ENCODE assay signal across 1 cellular context in genomic region chr22:46776876-46777608, GRCh38.
A peak's percentile ranks its signal among the peaks of the same experiment; 100 is the strongest.
TF ChIP-seq lines count a peak whose summit lies in the region.

No MANE protein-coding gene starts in this region.

TF ChIP-seq in GM12878, 131 proteins besides CTCF, POLR2A, EP300 and RAD21:
- TF ChIP-seq HSF1 (IDR thresholded peaks at IDR 0.05; ENCODE audit: low read depth, low read length) (no peak), ZNF207 (IDR thresholded peaks at IDR 0.05; ENCODE audit: borderline replicate concordance) (no peak), ZBED1 (IDR thresholded peaks at IDR 0.05; ENCODE audit: borderline replicate concordance) (no peak), PBX3 (IDR thresholded peaks at IDR 0.05; ENCODE audit: insufficient replicate concordance, low read depth, low read length) (peak; percentile 34), IKZF2 (IDR thresholded peaks at IDR 0.05) (peak; percentile 26 to 45; a peak in 1 of 4 replicates), FOXM1 (IDR thresholded peaks at IDR 0.05; ENCODE audit: low read depth, low read length) (no peak), USF2 (IDR thresholded peaks at IDR 0.05; ENCODE audit: borderline replicate concordance, low read depth, low read length) (no peak), ZNF384 (IDR thresholded peaks at IDR 0.05; ENCODE audit: borderline replicate concordance, low read depth, low read length) (no peak), RELB (IDR thresholded peaks at IDR 0.05; ENCODE audit: low read depth) (no peak), ATF3 (IDR thresholded peaks at IDR 0.05; ENCODE audit: borderline replicate concordance, extremely low read depth, low read depth, low read length) (no peak), PKNOX1 (IDR thresholded peaks at IDR 0.05) (peak; percentile 80), BHLHE40 (IDR thresholded peaks at IDR 0.05; ENCODE audit: borderline replicate concordance in 1 of 2, low read depth in 2 of 2, low read length in 1 of 2) (peak; percentile 79 to 81), POLR2AphosphoS5 (IDR thresholded peaks at IDR 0.05; ENCODE audit: low read length) (no peak; the same call in 1 of the 2 replicates), PAX5 (IDR thresholded peaks at IDR 0.05; ENCODE audit: borderline replicate concordance, low read depth, low read length) (no peak), ATF7 (IDR thresholded peaks at IDR 0.05; ENCODE audit: low read depth) (peak; percentile 65), ZNF687 (IDR thresholded peaks at IDR 0.05) (peak; percentile 62), NBN (IDR thresholded peaks at IDR 0.05) (peak; percentile 64; the same call in 1 of the 2 replicates), RUNX3 (IDR thresholded peaks at IDR 0.05; ENCODE audit: low read length) (peak; percentile 64), IRF4 (IDR thresholded peaks at IDR 0.05; ENCODE audit: low read depth, low read length) (0 out of 2 replicates have a peak, but pooled peaks have one; percentile 21), HDAC2 (IDR thresholded peaks at IDR 0.05) (no peak), MLLT1 (IDR thresholded peaks at IDR 0.05) (0 out of 2 replicates have a peak, but pooled peaks have one; percentile 47), EGR1 (IDR thresholded peaks at IDR 0.05; ENCODE audit: borderline replicate concordance in 1 of 2, low read depth in 2 of 2, low read length in 2 of 2) (peak in 1 of 2 experiments; percentile 50; a peak in 1 of 3 replicates), YY1 (IDR thresholded peaks at IDR 0.05; ENCODE audit: low read depth, low read length) (no peak), CREM (IDR thresholded peaks at IDR 0.05; ENCODE audit: low read depth) (peak; percentile 32; the same call in 1 of the 2 replicates), TCF3 (IDR thresholded peaks at IDR 0.05; ENCODE audit: borderline replicate concordance, insufficient read depth, low read depth, low read length) (no peak), CHD4 (IDR thresholded peaks at IDR 0.05) (no peak)
